Comparison of ENCODE assay signal across 1 cellular context in the genomic region with DNA sequence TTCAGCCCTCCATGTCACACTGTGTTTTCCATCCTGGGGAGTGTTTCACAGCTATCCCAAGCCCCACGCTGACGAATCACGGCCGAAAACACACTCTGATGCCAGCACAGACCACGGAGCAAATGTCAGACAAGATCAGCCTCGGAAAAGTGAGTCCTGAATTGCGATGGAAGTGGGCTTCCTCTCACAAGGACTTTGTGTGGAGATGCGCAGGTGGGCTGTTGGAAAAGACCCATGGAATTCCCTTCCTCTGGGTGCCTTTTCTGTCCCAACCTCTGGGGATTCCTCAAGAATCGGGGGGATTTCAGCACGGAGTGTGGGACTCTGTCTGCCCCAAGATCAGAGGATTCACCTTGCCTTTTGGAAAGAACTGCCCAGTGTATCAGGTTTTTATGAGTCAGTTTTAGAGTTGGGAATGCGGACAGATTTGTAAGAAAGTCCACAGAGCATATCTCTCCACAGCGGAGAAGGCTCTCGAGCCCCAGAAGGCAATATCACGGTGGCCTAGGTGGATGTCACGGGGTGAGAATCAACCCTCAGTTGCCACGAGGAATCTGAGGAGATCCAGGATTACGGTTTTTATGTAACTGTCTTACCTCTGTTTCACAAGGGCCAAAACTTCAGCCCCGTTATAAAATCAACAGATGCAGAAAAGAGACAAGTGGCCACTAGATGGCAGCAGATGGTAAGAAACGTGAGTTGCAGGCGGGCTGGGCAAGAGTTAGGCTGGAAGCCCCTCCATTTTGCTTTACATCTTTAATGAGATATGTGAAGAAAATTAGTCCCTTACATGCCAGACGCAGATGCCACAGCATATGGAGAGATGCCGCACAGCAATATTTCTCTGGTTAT.
TF ChIP-seq lines count a peak whose summit lies in the region.

No MANE protein-coding gene starts in this region.

TF ChIP-seq in HEK293, 187 proteins besides CTCF, POLR2A, EP300 and RAD21 (continued from another document):
- TF ChIP-seq ZNF121 (tag by site-specific recombination; IDR thresholded peaks at IDR 0.05) (0 out of 2 replicates have a peak, but pooled peaks have one; percentile 22), ZFP37 (tag by site-specific recombination; IDR thresholded peaks at IDR 0.05) (no peak), SCRT2 (tag by site-specific recombination; IDR thresholded peaks at IDR 0.05) (peak; percentile 88), ZNF654 (tag by site-specific recombination; IDR thresholded peaks at IDR 0.05; ENCODE audit: low read depth) (peak; percentile 90), ZBTB8A (tag by site-specific recombination; IDR thresholded peaks at IDR 0.05) (peak; percentile 34; the same call in 1 of the 2 replicates), MZF1 (tag by site-specific recombination; IDR thresholded peaks at IDR 0.05; ENCODE audit: borderline replicate concordance) (no peak)
- TF ChIP-seq, protein P1, sequence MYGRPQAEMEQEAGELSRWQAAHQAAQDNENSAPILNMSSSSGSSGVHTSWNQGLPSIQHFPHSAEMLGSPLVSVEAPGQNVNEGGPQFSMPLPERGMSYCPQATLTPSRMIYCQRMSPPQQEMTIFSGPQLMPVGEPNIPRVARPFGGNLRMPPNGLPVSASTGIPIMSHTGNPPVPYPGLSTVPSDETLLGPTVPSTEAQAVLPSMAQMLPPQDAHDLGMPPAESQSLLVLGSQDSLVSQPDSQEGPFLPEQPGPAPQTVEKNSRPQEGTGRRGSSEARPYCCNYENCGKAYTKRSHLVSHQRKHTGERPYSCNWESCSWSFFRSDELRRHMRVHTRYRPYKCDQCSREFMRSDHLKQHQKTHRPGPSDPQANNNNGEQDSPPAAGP (tag by site-specific recombination; IDR thresholded peaks at IDR 0.05) = no peak
TF ChIP-seq in HEK293: peak in this region for 7.
